In genomic region chr10:45420453-45421192, GRCh38 we compare ENCODE assay signal across 8 cellular contexts.
DNase-seq lines count a peak whose midpoint lies in the region; ATAC-seq and TF ChIP-seq lines count a peak whose summit lies in the region.

No MANE protein-coding gene starts in this region.

- no peak overlapping the region for H3K4me3 ChIP-seq in epithelial cell of esophagus (ENCODE audit: low read length)

- peak; percentile 70 for ATAC-seq in HG02759 (IDR thresholded peaks at IDR 0.05; ENCODE audit: unreplicated experiment)

- no peak for TF ChIP-seq CTCF in epithelial cell of esophagus (IDR thresholded peaks at IDR 0.05; ENCODE audit: insufficient read depth, low read depth, low read length, missing control alignments)

- DNase-seq in SKM-1 treated with dmso at 0.1 percent for 144 hours (lab: John Stamatoyannopoulos, UW; ENCODE audit: unreplicated experiment) (peak; percentile 38), SKM-1 (lab: John Stamatoyannopoulos, UW; ENCODE audit: unreplicated experiment) (no peak), NCI-H1694 treated with DMSO at 0.1 percent for 48 hours (lab: John Stamatoyannopoulos, UW) (peak; percentile 95), epithelial cell of esophagus (ENCODE audit: low read depth) (peak; percentile 52), nucleus accumbens (lab: John Stamatoyannopoulos, UW) (peak in 32 of 56 donors; percentile 10 to 64 (median 31)), islet precursor cell (no peak)
- DNase-seq in activated CD4-positive, alpha-beta T cell treated with anti-CD3 and anti-CD28 coated beads, Interleukin-2, amount 50 U/mL, for 48 hours, result peak; percentile 48 to 64

Comparison
In these comparisons a context has a peak if more than half of its experiments do, and no peak if none do; other contexts are left out.
1. DNase-seq: peak in SKM-1 treated with dmso at 0.1 percent for 144 hours (single experiment), NCI-H1694 treated with DMSO at 0.1 percent for 48 hours (single experiment), activated CD4-positive, alpha-beta T cell treated with anti-CD3 and anti-CD28 coated beads, Interleukin-2, amount 50 U/mL, for 48 hours (2 of 2), epithelial cell of esophagus (single experiment) and nucleus accumbens (32 of 56); none in SKM-1 (single experiment) and islet precursor cell (single experiment).